In the genomic region with DNA sequence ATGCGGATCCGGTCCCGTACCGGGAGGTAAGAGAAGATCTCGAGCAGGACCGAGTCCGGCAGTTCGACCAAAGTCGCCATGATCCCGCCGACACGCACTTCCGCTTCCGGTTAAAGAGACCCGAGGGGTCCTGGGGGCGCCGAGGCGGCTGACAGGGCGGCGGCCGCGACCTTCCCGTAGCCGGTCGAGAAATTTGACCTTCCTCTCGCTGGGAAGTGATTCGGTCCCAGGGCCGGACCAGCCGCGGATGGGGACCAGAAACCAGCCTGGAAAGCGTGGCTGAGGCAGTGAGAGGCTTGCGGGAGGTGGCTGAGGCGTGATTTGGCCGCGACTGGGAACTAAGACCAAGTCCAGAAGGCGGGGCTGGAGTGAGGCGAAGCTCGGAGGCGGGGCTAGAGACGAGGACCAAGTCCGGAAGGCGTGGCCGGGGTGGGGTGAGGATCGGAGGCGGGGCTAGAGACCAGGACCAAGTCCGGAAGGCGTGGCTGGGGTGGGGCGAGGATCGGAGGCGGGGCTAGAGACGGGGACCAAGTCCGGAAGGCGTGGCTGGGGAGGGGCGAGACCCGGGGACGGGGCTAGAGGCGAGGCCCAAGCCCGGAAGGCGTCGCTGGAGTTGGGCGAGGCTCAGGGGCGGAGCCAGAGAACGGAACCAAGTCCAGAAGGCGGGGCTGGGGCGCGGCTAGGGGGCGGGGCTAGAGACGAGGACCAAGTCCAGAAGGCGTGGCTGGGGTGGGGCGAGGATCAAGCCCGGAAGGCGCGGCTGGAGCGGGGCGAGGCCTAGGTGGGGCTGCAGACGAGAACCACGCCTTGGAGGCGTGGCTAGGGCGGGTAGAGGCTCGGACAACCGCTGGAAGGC, we compare ENCODE assay signal across 2 cellular contexts.
TF ChIP-seq lines count a peak whose summit lies in the region.

A gene with protein sequence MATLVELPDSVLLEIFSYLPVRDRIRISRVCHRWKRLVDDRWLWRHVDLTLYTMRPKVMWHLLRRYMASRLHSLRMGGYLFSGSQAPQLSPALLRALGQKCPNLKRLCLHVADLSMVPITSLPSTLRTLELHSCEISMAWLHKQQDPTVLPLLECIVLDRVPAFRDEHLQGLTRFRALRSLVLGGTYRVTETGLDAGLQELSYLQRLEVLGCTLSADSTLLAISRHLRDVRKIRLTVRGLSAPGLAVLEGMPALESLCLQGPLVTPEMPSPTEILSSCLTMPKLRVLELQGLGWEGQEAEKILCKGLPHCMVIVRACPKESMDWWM (minus strand): TSS at position 346 of the 856 bp plus-strand sequence. CDS start 266 bp downstream, at position 80.

TF ChIP-seq in IMR-90, 13 proteins besides CTCF, POLR2A, EP300 and RAD21:
- TF ChIP-seq CHD1 (IDR thresholded peaks at IDR 0.05; ENCODE audit: low read depth, low read length) (no peak), MAZ (IDR thresholded peaks at IDR 0.05; ENCODE audit: borderline replicate concordance, low read depth, low read length) (peak; percentile 92), NFE2L2 (IDR thresholded peaks at IDR 0.05; ENCODE audit: low read depth, low read length) (no peak), SMC3 (IDR thresholded peaks at IDR 0.05; ENCODE audit: low read depth, low read length) (no peak), RFX5 (IDR thresholded peaks at IDR 0.05; ENCODE audit: low read depth, low read length) (no peak), BHLHE40 (IDR thresholded peaks at IDR 0.05; ENCODE audit: low read depth, low read length) (no peak), MAFK (IDR thresholded peaks at IDR 0.05; ENCODE audit: low read depth, low read length) (no peak), RCOR1 (IDR thresholded peaks at IDR 0.05; ENCODE audit: insufficient replicate concordance, low read length) (no peak), FOS (IDR thresholded peaks at IDR 0.05; ENCODE audit: low read depth, low read length) (no peak), MXI1 (IDR thresholded peaks at IDR 0.05; ENCODE audit: borderline replicate concordance, low read depth, low read length) (peak; percentile 80; the same call in 1 of the 2 replicates), CEBPB (IDR thresholded peaks at IDR 0.05; ENCODE audit: low read depth, low read length) (no peak)
- TF ChIP-seq, protein P1, sequence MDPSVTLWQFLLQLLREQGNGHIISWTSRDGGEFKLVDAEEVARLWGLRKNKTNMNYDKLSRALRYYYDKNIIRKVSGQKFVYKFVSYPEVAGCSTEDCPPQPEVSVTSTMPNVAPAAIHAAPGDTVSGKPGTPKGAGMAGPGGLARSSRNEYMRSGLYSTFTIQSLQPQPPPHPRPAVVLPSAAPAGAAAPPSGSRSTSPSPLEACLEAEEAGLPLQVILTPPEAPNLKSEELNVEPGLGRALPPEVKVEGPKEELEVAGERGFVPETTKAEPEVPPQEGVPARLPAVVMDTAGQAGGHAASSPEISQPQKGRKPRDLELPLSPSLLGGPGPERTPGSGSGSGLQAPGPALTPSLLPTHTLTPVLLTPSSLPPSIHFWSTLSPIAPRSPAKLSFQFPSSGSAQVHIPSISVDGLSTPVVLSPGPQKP (IDR thresholded peaks at IDR 0.05; ENCODE audit: borderline replicate concordance, low read depth, low read length): no peak
- TF ChIP-seq, protein P2, sequence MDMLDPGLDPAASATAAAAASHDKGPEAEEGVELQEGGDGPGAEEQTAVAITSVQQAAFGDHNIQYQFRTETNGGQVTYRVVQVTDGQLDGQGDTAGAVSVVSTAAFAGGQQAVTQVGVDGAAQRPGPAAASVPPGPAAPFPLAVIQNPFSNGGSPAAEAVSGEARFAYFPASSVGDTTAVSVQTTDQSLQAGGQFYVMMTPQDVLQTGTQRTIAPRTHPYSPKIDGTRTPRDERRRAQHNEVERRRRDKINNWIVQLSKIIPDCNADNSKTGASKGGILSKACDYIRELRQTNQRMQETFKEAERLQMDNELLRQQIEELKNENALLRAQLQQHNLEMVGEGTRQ (IDR thresholded peaks at IDR 0.05; ENCODE audit: low read depth, low read length): no peak

TF ChIP-seq in endothelial cell of umbilical vein, 7 proteins besides CTCF, POLR2A, EP300 and RAD21:
- peak; percentile 68 for TF ChIP-seq POLR2AphosphoS5 (IDR thresholded peaks at IDR 0.05; ENCODE audit: insufficient read depth, low read depth, low read length)
- TF ChIP-seq MYC (IDR thresholded peaks at IDR 0.05; ENCODE audit: low read depth, low read length): no peak
